1 cellular context compared by ENCODE assay signal in the genomic region with DNA sequence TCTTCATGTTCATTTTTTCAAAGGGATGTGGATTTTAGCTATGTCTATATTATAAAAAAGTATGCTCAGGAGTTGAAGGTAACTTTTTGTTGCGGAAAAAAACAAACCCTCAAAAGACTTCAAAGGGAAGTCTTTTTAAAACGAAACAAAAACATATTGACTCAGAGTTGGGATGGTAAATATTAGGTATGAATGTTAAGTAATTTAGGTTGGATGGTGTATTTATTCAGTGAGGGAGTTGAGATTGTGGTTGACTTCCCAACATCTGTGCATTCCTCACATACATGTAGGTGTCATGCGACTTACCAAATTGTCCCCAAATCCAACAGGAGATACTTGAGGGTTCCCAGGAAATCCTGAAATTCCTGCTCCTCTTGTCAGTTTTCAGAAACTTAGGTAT.
TF ChIP-seq lines count a peak whose summit lies in the region.

No MANE protein-coding gene starts in this region.

TF ChIP-seq in HepG2, 621 proteins besides CTCF, POLR2A, EP300 and RAD21 (continued from another document and continues in another):
- TF ChIP-seq, protein P1, sequence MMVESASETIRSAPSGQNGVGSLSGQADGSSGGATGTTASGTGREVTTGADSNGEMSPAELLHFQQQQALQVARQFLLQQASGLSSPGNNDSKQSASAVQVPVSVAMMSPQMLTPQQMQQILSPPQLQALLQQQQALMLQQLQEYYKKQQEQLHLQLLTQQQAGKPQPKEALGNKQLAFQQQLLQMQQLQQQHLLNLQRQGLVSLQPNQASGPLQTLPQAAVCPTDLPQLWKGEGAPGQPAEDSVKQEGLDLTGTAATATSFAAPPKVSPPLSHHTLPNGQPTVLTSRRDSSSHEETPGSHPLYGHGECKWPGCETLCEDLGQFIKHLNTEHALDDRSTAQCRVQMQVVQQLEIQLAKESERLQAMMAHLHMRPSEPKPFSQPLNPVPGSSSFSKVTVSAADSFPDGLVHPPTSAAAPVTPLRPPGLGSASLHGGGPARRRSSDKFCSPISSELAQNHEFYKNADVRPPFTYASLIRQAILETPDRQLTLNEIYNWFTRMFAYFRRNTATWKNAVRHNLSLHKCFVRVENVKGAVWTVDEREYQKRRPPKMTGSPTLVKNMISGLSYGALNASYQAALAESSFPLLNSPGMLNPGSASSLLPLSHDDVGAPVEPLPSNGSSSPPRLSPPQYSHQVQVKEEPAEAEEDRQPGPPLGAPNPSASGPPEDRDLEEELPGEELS (CRISPR knock-in tag; IDR thresholded peaks at IDR 0.05), result peak; percentile 96
- peak; percentile 90 for TF ChIP-seq ERF (CRISPR knock-in tag; IDR thresholded peaks at IDR 0.05)
- TF ChIP-seq POLR2G (IDR thresholded peaks at IDR 0.05; ENCODE audit: low read depth, low read length), result no peak
- peak; percentile 34; the same call in 1 of the 2 replicates for TF ChIP-seq MEF2D (CRISPR knock-in tag; IDR thresholded peaks at IDR 0.05)
- peak; percentile 96 for TF ChIP-seq CREM (IDR thresholded peaks at IDR 0.05)
- TF ChIP-seq CREM (CRISPR knock-in tag; IDR thresholded peaks at IDR 0.05), result no peak
- TF ChIP-seq ASH2L (IDR thresholded peaks at IDR 0.05; ENCODE audit: insufficient read length, low read depth, low read length), result peak; percentile 72
- TF ChIP-seq ZBTB20 (CRISPR knock-in tag; IDR thresholded peaks at IDR 0.05; ENCODE audit: borderline replicate concordance, low read depth), result peak; percentile 81; the same call in 1 of the 2 replicates
- TF ChIP-seq, protein P2, sequence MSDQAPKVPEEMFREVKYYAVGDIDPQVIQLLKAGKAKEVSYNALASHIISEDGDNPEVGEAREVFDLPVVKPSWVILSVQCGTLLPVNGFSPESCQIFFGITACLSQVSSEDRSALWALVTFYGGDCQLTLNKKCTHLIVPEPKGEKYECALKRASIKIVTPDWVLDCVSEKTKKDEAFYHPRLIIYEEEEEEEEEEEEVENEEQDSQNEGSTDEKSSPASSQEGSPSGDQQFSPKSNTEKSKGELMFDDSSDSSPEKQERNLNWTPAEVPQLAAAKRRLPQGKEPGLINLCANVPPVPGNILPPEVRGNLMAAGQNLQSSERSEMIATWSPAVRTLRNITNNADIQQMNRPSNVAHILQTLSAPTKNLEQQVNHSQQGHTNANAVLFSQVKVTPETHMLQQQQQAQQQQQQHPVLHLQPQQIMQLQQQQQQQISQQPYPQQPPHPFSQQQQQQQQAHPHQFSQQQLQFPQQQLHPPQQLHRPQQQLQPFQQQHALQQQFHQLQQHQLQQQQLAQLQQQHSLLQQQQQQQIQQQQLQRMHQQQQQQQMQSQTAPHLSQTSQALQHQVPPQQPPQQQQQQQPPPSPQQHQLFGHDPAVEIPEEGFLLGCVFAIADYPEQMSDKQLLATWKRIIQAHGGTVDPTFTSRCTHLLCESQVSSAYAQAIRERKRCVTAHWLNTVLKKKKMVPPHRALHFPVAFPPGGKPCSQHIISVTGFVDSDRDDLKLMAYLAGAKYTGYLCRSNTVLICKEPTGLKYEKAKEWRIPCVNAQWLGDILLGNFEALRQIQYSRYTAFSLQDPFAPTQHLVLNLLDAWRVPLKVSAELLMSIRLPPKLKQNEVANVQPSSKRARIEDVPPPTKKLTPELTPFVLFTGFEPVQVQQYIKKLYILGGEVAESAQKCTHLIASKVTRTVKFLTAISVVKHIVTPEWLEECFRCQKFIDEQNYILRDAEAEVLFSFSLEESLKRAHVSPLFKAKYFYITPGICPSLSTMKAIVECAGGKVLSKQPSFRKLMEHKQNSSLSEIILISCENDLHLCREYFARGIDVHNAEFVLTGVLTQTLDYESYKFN (CRISPR knock-in tag; conservative IDR thresholded peaks at IDR 0.05), result peak; percentile 94
- no peak for TF ChIP-seq ZNF431 (CRISPR knock-in tag; IDR thresholded peaks at IDR 0.05; ENCODE audit: borderline replicate concordance, low read depth)
- TF ChIP-seq, protein P3, sequence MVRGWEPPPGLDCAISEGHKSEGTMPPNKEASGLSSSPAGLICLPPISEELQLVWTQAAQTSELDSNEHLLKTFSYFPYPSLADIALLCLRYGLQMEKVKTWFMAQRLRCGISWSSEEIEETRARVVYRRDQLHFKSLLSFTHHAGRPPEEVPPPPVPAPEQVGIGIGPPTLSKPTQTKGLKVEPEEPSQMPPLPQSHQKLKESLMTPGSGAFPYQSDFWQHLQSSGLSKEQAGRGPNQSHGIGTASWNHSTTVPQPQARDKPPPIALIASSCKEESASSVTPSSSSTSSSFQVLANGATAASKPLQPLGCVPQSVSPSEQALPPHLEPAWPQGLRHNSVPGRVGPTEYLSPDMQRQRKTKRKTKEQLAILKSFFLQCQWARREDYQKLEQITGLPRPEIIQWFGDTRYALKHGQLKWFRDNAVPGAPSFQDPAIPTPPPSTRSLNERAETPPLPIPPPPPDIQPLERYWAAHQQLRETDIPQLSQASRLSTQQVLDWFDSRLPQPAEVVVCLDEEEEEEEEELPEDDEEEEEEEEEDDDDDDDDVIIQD (CRISPR knock-in tag; IDR thresholded peaks at IDR 0.05; ENCODE audit: low read depth), result peak; percentile 85
- TF ChIP-seq, protein P4, sequence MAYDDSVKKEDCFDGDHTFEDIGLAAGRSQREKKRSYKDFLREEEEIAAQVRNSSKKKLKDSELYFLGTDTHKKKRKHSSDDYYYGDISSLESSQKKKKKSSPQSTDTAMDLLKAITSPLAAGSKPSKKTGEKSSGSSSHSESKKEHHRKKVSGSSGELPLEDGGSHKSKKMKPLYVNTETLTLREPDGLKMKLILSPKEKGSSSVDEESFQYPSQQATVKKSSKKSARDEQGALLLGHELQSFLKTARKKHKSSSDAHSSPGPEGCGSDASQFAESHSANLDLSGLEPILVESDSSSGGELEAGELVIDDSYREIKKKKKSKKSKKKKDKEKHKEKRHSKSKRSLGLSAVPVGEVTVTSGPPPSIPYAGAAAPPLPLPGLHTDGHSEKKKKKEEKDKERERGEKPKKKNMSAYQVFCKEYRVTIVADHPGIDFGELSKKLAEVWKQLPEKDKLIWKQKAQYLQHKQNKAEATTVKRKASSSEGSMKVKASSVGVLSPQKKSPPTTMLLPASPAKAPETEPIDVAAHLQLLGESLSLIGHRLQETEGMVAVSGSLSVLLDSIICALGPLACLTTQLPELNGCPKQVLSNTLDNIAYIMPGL (CRISPR knock-in tag; IDR thresholded peaks at IDR 0.05; ENCODE audit: borderline replicate concordance in 1 of 2, low read depth in 1 of 2), result peak in 1 of 2 experiments; percentile 65; a peak in 1 of 4 replicates
- TF ChIP-seq, protein P5, sequence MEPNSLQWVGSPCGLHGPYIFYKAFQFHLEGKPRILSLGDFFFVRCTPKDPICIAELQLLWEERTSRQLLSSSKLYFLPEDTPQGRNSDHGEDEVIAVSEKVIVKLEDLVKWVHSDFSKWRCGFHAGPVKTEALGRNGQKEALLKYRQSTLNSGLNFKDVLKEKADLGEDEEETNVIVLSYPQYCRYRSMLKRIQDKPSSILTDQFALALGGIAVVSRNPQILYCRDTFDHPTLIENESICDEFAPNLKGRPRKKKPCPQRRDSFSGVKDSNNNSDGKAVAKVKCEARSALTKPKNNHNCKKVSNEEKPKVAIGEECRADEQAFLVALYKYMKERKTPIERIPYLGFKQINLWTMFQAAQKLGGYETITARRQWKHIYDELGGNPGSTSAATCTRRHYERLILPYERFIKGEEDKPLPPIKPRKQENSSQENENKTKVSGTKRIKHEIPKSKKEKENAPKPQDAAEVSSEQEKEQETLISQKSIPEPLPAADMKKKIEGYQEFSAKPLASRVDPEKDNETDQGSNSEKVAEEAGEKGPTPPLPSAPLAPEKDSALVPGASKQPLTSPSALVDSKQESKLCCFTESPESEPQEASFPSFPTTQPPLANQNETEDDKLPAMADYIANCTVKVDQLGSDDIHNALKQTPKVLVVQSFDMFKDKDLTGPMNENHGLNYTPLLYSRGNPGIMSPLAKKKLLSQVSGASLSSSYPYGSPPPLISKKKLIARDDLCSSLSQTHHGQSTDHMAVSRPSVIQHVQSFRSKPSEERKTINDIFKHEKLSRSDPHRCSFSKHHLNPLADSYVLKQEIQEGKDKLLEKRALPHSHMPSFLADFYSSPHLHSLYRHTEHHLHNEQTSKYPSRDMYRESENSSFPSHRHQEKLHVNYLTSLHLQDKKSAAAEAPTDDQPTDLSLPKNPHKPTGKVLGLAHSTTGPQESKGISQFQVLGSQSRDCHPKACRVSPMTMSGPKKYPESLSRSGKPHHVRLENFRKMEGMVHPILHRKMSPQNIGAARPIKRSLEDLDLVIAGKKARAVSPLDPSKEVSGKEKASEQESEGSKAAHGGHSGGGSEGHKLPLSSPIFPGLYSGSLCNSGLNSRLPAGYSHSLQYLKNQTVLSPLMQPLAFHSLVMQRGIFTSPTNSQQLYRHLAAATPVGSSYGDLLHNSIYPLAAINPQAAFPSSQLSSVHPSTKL (CRISPR knock-in tag; IDR thresholded peaks at IDR 0.05), result peak; percentile 99
- TF ChIP-seq, protein P6, sequence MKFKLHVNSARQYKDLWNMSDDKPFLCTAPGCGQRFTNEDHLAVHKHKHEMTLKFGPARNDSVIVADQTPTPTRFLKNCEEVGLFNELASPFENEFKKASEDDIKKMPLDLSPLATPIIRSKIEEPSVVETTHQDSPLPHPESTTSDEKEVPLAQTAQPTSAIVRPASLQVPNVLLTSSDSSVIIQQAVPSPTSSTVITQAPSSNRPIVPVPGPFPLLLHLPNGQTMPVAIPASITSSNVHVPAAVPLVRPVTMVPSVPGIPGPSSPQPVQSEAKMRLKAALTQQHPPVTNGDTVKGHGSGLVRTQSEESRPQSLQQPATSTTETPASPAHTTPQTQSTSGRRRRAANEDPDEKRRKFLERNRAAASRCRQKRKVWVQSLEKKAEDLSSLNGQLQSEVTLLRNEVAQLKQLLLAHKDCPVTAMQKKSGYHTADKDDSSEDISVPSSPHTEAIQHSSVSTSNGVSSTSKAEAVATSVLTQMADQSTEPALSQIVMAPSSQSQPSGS (CRISPR knock-in tag; IDR thresholded peaks at IDR 0.05), result peak; percentile 54; the same call in 1 of the 2 replicates
- peak; percentile 24; the same call in 1 of the 2 replicates for TF ChIP-seq KMT2B (CRISPR knock-in tag; IDR thresholded peaks at IDR 0.05)
- peak; percentile 77; the same call in 1 of the 2 replicates for TF ChIP-seq ZFP1 (CRISPR knock-in tag; IDR thresholded peaks at IDR 0.05)
- TF ChIP-seq GABPA (IDR thresholded peaks at IDR 0.05; ENCODE audit: low read depth, low read length), result no peak
- no peak for TF ChIP-seq GABPA (CRISPR knock-in tag; IDR thresholded peaks at IDR 0.05; ENCODE audit: low read depth)
- TF ChIP-seq, protein P7, sequence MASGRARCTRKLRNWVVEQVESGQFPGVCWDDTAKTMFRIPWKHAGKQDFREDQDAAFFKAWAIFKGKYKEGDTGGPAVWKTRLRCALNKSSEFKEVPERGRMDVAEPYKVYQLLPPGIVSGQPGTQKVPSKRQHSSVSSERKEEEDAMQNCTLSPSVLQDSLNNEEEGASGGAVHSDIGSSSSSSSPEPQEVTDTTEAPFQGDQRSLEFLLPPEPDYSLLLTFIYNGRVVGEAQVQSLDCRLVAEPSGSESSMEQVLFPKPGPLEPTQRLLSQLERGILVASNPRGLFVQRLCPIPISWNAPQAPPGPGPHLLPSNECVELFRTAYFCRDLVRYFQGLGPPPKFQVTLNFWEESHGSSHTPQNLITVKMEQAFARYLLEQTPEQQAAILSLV (CRISPR knock-in tag; IDR thresholded peaks at IDR 0.05; ENCODE audit: borderline replicate concordance), result no peak
- TF ChIP-seq YEATS2 (CRISPR knock-in tag; IDR thresholded peaks at IDR 0.05; ENCODE audit: borderline replicate concordance), result 0 out of 2 replicates have a peak, but pooled peaks have one; percentile 36
- no peak for TF ChIP-seq ZNF607 (CRISPR knock-in tag; IDR thresholded peaks at IDR 0.05; ENCODE audit: borderline replicate concordance)
- TF ChIP-seq IRF2 (CRISPR knock-in tag; IDR thresholded peaks at IDR 0.05), result peak; percentile 77; the same call in 1 of the 2 replicates
- peak; percentile 46; the same call in 1 of the 2 replicates for TF ChIP-seq ZKSCAN5 (CRISPR knock-in tag; IDR thresholded peaks at IDR 0.05)
- TF ChIP-seq ZKSCAN8 (CRISPR knock-in tag; IDR thresholded peaks at IDR 0.05; ENCODE audit: borderline replicate concordance), result peak; percentile 83; the same call in 1 of the 2 replicates
- TF ChIP-seq, protein P8, sequence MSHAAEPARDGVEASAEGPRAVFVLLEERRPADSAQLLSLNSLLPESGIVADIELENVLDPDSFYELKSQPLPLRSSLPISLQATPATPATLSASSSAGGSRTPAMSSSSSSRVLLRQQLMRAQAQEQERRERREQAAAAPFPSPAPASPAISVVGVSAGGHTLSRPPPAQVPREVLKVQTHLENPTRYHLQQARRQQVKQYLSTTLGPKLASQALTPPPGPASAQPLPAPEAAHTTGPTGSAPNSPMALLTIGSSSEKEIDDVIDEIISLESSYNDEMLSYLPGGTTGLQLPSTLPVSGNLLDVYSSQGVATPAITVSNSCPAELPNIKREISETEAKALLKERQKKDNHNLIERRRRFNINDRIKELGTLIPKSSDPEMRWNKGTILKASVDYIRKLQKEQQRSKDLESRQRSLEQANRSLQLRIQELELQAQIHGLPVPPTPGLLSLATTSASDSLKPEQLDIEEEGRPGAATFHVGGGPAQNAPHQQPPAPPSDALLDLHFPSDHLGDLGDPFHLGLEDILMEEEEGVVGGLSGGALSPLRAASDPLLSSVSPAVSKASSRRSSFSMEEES (CRISPR knock-in tag; IDR thresholded peaks at IDR 0.05), result peak; percentile 97
- TF ChIP-seq, protein P9, sequence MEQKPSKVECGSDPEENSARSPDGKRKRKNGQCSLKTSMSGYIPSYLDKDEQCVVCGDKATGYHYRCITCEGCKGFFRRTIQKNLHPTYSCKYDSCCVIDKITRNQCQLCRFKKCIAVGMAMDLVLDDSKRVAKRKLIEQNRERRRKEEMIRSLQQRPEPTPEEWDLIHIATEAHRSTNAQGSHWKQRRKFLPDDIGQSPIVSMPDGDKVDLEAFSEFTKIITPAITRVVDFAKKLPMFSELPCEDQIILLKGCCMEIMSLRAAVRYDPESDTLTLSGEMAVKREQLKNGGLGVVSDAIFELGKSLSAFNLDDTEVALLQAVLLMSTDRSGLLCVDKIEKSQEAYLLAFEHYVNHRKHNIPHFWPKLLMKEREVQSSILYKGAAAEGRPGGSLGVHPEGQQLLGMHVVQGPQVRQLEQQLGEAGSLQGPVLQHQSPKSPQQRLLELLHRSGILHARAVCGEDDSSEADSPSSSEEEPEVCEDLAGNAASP (CRISPR knock-in tag; IDR thresholded peaks at IDR 0.05; ENCODE audit: borderline replicate concordance), result peak; percentile 88; the same call in 1 of the 2 replicates
- TF ChIP-seq HNRNPUL1 (IDR thresholded peaks at IDR 0.05; ENCODE audit: low read depth, low read length), result no peak
- TF ChIP-seq PPARG (CRISPR knock-in tag; conservative IDR thresholded peaks at IDR 0.05), result peak; percentile 74
- peak; percentile 75 for TF ChIP-seq KDM1A (CRISPR knock-in tag; IDR thresholded peaks at IDR 0.05)
- TF ChIP-seq MIER3 (CRISPR knock-in tag; IDR thresholded peaks at IDR 0.05; ENCODE audit: borderline replicate concordance), result peak; percentile 64; the same call in 1 of the 2 replicates
- TF ChIP-seq THAP11 (CRISPR knock-in tag; IDR thresholded peaks at IDR 0.05), result peak; percentile 79
- 0 out of 2 replicates have a peak, but pooled peaks have one; percentile 10 for TF ChIP-seq ELF1 (CRISPR knock-in tag; IDR thresholded peaks at IDR 0.05)
- peak; percentile 75 for TF ChIP-seq ATF1 (CRISPR knock-in tag; IDR thresholded peaks at IDR 0.05)
- TF ChIP-seq ATM (IDR thresholded peaks at IDR 0.05; ENCODE audit: borderline replicate concordance), result no peak
- TF ChIP-seq ELF3 (CRISPR knock-in tag; IDR thresholded peaks at IDR 0.05), result peak; percentile 88
- TF ChIP-seq ZNF614 (CRISPR knock-in tag; IDR thresholded peaks at IDR 0.05; ENCODE audit: borderline replicate concordance), result peak; percentile 71
- TF ChIP-seq GFI1 (CRISPR knock-in tag; IDR thresholded peaks at IDR 0.05; ENCODE audit: borderline replicate concordance), result peak; percentile 88
